In the genomic region with DNA sequence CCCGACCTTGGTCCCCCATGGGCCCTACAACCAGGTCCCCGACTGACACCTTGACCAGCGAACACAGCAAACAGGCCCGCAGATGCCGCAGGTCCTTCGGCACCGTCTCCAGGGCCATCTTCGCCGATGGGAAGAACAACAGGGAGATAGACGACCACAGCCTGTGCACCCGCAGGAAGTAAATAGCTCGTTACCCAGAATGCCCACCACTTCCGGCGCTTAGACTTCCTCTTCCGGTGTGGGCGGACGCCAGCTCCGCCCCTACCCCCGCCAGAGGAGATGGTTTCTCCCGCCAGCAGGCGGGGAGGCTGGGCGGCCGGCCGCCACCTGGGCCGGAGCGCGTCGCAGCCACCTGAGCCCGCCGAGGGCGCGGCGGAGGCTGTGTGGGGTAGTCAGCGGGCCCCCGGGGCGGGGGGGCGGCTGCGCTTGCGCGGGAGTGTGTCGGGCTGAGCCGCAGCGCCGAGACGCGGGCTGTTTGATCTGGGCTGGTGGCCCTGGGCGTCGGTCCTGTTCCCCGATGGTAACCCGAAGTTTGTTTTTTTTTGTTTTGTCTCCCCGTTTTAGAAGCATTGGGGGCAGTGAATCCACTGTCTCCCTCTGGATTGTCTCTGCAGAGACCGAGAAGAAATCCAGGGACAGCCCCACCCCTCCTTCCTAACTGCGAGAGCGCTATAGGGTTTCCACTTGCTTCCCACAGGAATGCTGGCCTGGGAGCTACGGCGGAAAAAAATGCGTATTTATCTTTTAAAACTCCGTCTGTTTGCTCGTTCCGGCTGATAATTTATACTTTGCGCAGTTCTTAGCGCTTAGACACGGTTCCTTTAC, we compare ENCODE assay signal across 1 cellular context.
TF ChIP-seq lines count a peak whose summit lies in the region.

A gene (minus strand): TSS at position 184 of the 825 bp plus-strand sequence. CDS start 66 bp downstream, at position 118.

TF ChIP-seq in HepG2, 621 proteins besides CTCF, POLR2A, EP300 and RAD21 (continued from another document and continues in another):
- peak; percentile 91 for TF ChIP-seq ISL2 (CRISPR knock-in tag; IDR thresholded peaks at IDR 0.05)
- TF ChIP-seq, protein P1, sequence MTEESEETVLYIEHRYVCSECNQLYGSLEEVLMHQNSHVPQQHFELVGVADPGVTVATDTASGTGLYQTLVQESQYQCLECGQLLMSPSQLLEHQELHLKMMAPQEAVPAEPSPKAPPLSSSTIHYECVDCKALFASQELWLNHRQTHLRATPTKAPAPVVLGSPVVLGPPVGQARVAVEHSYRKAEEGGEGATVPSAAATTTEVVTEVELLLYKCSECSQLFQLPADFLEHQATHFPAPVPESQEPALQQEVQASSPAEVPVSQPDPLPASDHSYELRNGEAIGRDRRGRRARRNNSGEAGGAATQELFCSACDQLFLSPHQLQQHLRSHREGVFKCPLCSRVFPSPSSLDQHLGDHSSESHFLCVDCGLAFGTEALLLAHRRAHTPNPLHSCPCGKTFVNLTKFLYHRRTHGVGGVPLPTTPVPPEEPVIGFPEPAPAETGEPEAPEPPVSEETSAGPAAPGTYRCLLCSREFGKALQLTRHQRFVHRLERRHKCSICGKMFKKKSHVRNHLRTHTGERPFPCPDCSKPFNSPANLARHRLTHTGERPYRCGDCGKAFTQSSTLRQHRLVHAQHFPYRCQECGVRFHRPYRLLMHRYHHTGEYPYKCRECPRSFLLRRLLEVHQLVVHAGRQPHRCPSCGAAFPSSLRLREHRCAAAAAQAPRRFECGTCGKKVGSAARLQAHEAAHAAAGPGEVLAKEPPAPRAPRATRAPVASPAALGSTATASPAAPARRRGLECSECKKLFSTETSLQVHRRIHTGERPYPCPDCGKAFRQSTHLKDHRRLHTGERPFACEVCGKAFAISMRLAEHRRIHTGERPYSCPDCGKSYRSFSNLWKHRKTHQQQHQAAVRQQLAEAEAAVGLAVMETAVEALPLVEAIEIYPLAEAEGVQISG (CRISPR knock-in tag; IDR thresholded peaks at IDR 0.05) = peak; percentile 96
- TF ChIP-seq ZNF670 (CRISPR knock-in tag; IDR thresholded peaks at IDR 0.05; ENCODE audit: borderline replicate concordance) = no peak
- TF ChIP-seq CHD4 (IDR thresholded peaks at IDR 0.05; ENCODE audit: borderline replicate concordance, low read length) = no peak
- TF ChIP-seq ATF7-NPFF (CRISPR knock-in tag; IDR thresholded peaks at IDR 0.05; ENCODE audit: low read depth) = no peak; the same call in 1 of the 2 replicates
- TF ChIP-seq CHCHD3 (CRISPR knock-in tag; IDR thresholded peaks at IDR 0.05) = no peak
- TF ChIP-seq FOSL2 (CRISPR knock-in tag; IDR thresholded peaks at IDR 0.05) = peak; percentile 52; the same call in 1 of the 2 replicates
- TF ChIP-seq NFRKB (IDR thresholded peaks at IDR 0.05) = no peak
- TF ChIP-seq GFI1 (CRISPR knock-in tag; IDR thresholded peaks at IDR 0.05; ENCODE audit: borderline replicate concordance) = peak; percentile 85; the same call in 1 of the 2 replicates
- TF ChIP-seq MED1 (CRISPR knock-in tag; IDR thresholded peaks at IDR 0.05) = peak; percentile 80
- TF ChIP-seq ZNF556 (CRISPR knock-in tag; IDR thresholded peaks at IDR 0.05; ENCODE audit: borderline replicate concordance) = peak; percentile 97
- peak; percentile 91 for TF ChIP-seq ZNF232 (CRISPR knock-in tag; IDR thresholded peaks at IDR 0.05; ENCODE audit: borderline replicate concordance)
- TF ChIP-seq, protein P2, sequence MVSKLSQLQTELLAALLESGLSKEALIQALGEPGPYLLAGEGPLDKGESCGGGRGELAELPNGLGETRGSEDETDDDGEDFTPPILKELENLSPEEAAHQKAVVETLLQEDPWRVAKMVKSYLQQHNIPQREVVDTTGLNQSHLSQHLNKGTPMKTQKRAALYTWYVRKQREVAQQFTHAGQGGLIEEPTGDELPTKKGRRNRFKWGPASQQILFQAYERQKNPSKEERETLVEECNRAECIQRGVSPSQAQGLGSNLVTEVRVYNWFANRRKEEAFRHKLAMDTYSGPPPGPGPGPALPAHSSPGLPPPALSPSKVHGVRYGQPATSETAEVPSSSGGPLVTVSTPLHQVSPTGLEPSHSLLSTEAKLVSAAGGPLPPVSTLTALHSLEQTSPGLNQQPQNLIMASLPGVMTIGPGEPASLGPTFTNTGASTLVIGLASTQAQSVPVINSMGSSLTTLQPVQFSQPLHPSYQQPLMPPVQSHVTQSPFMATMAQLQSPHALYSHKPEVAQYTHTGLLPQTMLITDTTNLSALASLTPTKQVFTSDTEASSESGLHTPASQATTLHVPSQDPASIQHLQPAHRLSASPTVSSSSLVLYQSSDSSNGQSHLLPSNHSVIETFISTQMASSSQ (IDR thresholded peaks at IDR 0.05; ENCODE audit: low read depth) = peak; percentile 35; the same call in 1 of the 2 replicates
- TF ChIP-seq, protein P2 (CRISPR knock-in tag; IDR thresholded peaks at IDR 0.05; ENCODE audit: borderline replicate concordance) = peak; percentile 88
- peak; percentile 50; the same call in 1 of the 2 replicates for TF ChIP-seq NFATC3 (CRISPR knock-in tag; IDR thresholded peaks at IDR 0.05)
- TF ChIP-seq ZNF224 (CRISPR knock-in tag; IDR thresholded peaks at IDR 0.05) = peak; percentile 96
- TF ChIP-seq ZNF546 (CRISPR knock-in tag; conservative IDR thresholded peaks at IDR 0.05) = peak; percentile 79; the same call in 1 of the 2 replicates
- peak; percentile 81 for TF ChIP-seq ZFX (CRISPR knock-in tag; IDR thresholded peaks at IDR 0.05; ENCODE audit: low read depth)
- peak; percentile 76 for TF ChIP-seq ZNF749 (CRISPR knock-in tag; IDR thresholded peaks at IDR 0.05; ENCODE audit: borderline replicate concordance)
- peak; percentile 92 for TF ChIP-seq KAT7 (CRISPR knock-in tag; IDR thresholded peaks at IDR 0.05; ENCODE audit: borderline replicate concordance)
- TF ChIP-seq REL (CRISPR knock-in tag; conservative IDR thresholded peaks at IDR 0.05) = peak; percentile 91
- TF ChIP-seq, protein P3, sequence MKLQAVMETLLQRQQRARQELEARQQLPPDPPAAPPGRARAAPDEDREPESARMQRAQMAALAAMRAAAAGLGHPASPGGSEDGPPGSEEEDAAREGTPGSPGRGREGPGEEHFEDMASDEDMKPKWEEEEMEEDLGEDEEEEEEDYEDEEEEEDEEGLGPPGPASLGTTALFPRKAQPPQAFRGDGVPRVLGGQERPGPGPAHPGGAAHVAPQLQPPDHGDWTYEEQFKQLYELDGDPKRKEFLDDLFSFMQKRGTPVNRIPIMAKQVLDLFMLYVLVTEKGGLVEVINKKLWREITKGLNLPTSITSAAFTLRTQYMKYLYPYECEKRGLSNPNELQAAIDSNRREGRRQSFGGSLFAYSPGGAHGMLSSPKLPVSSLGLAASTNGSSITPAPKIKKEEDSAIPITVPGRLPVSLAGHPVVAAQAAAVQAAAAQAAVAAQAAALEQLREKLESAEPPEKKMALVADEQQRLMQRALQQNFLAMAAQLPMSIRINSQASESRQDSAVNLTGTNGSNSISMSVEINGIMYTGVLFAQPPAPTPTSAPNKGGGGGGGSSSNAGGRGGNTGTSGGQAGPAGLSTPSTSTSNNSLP (IDR thresholded peaks at IDR 0.05; ENCODE audit: low read depth, low read length) = peak; percentile 8; the same call in 1 of the 2 replicates
- peak; percentile 84; the same call in 1 of the 2 replicates for TF ChIP-seq ZNF256 (CRISPR knock-in tag; conservative IDR thresholded peaks at IDR 0.05)
- peak; percentile 92 for TF ChIP-seq MEIS2 (CRISPR knock-in tag; IDR thresholded peaks at IDR 0.05)
- 0 out of 2 replicates have a peak, but pooled peaks have one; percentile 48 for TF ChIP-seq THYN1 (CRISPR knock-in tag; IDR thresholded peaks at IDR 0.05; ENCODE audit: borderline replicate concordance, low read depth)
- no peak for TF ChIP-seq ZNF3 (CRISPR knock-in tag; IDR thresholded peaks at IDR 0.05)
- TF ChIP-seq TMF1 (CRISPR knock-in tag; IDR thresholded peaks at IDR 0.05; ENCODE audit: low read depth) = no peak
- TF ChIP-seq, protein P4, sequence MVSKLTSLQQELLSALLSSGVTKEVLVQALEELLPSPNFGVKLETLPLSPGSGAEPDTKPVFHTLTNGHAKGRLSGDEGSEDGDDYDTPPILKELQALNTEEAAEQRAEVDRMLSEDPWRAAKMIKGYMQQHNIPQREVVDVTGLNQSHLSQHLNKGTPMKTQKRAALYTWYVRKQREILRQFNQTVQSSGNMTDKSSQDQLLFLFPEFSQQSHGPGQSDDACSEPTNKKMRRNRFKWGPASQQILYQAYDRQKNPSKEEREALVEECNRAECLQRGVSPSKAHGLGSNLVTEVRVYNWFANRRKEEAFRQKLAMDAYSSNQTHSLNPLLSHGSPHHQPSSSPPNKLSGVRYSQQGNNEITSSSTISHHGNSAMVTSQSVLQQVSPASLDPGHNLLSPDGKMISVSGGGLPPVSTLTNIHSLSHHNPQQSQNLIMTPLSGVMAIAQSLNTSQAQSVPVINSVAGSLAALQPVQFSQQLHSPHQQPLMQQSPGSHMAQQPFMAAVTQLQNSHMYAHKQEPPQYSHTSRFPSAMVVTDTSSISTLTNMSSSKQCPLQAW (CRISPR knock-in tag; IDR thresholded peaks at IDR 0.05) = peak; percentile 73
- TF ChIP-seq MTA3 (CRISPR knock-in tag; IDR thresholded peaks at IDR 0.05) = no peak
- TF ChIP-seq, protein P5, sequence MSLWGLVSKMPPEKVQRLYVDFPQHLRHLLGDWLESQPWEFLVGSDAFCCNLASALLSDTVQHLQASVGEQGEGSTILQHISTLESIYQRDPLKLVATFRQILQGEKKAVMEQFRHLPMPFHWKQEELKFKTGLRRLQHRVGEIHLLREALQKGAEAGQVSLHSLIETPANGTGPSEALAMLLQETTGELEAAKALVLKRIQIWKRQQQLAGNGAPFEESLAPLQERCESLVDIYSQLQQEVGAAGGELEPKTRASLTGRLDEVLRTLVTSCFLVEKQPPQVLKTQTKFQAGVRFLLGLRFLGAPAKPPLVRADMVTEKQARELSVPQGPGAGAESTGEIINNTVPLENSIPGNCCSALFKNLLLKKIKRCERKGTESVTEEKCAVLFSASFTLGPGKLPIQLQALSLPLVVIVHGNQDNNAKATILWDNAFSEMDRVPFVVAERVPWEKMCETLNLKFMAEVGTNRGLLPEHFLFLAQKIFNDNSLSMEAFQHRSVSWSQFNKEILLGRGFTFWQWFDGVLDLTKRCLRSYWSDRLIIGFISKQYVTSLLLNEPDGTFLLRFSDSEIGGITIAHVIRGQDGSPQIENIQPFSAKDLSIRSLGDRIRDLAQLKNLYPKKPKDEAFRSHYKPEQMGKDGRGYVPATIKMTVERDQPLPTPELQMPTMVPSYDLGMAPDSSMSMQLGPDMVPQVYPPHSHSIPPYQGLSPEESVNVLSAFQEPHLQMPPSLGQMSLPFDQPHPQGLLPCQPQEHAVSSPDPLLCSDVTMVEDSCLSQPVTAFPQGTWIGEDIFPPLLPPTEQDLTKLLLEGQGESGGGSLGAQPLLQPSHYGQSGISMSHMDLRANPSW (CRISPR knock-in tag; IDR thresholded peaks at IDR 0.05; ENCODE audit: borderline replicate concordance) = peak; percentile 63; the same call in 1 of the 2 replicates
- peak; percentile 86 for TF ChIP-seq ZNF781 (CRISPR knock-in tag; IDR thresholded peaks at IDR 0.05; ENCODE audit: borderline replicate concordance, not compliant biosample characterization)
- peak; percentile 83 for TF ChIP-seq HDAC2 (CRISPR knock-in tag; IDR thresholded peaks at IDR 0.05)
- TF ChIP-seq ZNF160 (CRISPR knock-in tag; IDR thresholded peaks at IDR 0.05) = peak; percentile 91
- TF ChIP-seq CEBPG (CRISPR knock-in tag; IDR thresholded peaks at IDR 0.05) = peak; percentile 12; the same call in 1 of the 2 replicates
- 0 out of 2 replicates have a peak, but pooled peaks have one; percentile 31 for TF ChIP-seq MTF1 (CRISPR knock-in tag; IDR thresholded peaks at IDR 0.05)
- TF ChIP-seq ARID2 (CRISPR knock-in tag; IDR thresholded peaks at IDR 0.05; ENCODE audit: borderline replicate concordance) = no peak
- no peak for TF ChIP-seq ZNF460 (CRISPR knock-in tag; IDR thresholded peaks at IDR 0.05; ENCODE audit: borderline replicate concordance)
- peak; percentile 80; the same call in 1 of the 2 replicates for TF ChIP-seq HIVEP1 (CRISPR knock-in tag; IDR thresholded peaks at IDR 0.05)
- 0 out of 2 replicates have a peak, but pooled peaks have one; percentile 18 for TF ChIP-seq PAWR (CRISPR knock-in tag; IDR thresholded peaks at IDR 0.05; ENCODE audit: borderline replicate concordance)
- 0 out of 2 replicates have a peak, but pooled peaks have one; percentile 1 for TF ChIP-seq ZNF790 (CRISPR knock-in tag; IDR thresholded peaks at IDR 0.05; ENCODE audit: borderline replicate concordance)
